ENCODE assay signal across 18 cellular contexts in the genomic region with DNA sequence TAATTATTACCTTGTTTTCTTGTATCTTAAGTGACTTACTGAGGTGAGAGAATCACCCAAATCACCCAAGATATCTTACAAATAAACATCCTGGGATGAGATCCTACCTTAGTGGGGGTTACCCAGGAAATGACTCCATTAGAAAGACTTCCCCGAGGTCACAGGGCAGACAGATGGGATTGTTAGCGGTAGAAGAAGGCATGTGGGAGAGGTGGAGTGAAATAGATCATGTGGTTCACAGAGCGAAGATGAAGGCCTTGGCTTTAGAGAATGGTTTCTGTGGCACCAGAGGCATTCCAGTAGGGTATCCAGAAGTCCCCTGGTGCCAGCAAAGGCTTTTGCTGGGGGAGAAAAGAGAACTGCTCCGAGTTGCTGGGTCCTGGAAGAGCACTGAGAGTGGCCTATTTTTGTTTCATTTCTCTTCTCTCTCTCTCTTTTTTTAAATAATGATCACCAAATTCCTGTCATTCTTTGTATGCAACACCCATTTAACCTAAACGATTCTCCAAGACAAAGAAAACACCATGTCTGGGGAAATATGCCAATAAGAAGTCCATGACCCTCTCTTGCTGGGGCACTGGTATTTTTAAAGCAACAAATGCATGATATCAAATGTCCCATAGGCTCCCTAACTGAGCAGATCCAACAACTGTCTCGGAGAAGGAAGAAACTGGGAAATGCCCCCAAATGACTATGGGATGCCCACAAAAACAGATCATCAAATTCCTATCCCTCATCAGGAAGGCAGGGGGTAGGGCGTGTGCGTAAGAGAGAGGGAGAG.
DNase-seq lines count a peak whose midpoint lies in the region; ATAC-seq and TF ChIP-seq lines count a peak whose summit lies in the region.
"Had no signal": no experiment of that assay in that cellular context is flagged by ENCODE, and none has a peak within 500 bp of the region (broad histone marks: within the 10 kb centered on the region; RNA-seq: fewer than 3 reads in every experiment).

No MANE protein-coding gene starts in this region.

- no peaks in the 10 kb centered on the region for H3K36me3 ChIP-seq in brain microvascular endothelial cell (replicated peaks)
- H3K36me3 ChIP-seq: neutrophil, stomach had no signal

- H3K27me3 ChIP-seq in brain microvascular endothelial cell (replicated peaks): no peaks in the 10 kb centered on the region
- H3K27me3 ChIP-seq: neutrophil, stomach had no signal

- DNase-seq in ACHN (peak; percentile 41), HS-27A (ENCODE audit: low read depth) (peak; percentile 80), brain microvascular endothelial cell (peak; percentile 89), kidney glomerular epithelial cell (lab: John Stamatoyannopoulos, UW) (peak; percentile 99), activated gamma-delta T cell (lab: John Stamatoyannopoulos, UW) (no peak)
- DNase-seq: DMS153, erythroblast, KBM-7, NCI-H1436, PC-3, stomach, T-helper 1 cell had no signal

- no peak for ATAC-seq in HG03280 (IDR thresholded peaks at IDR 0.05; ENCODE audit: unreplicated experiment)
- ATAC-seq in HG03135 (IDR thresholded peaks at IDR 0.05; ENCODE audit: unreplicated experiment): no peak
- ATAC-seq in GM21723 (IDR thresholded peaks at IDR 0.05; ENCODE audit: unreplicated experiment): no peak
- ATAC-seq: PC-3 had no signal

- no peak overlapping the region for H3K4me3 ChIP-seq in brain microvascular endothelial cell (ENCODE audit: low read depth, low read length)
- H3K4me3 ChIP-seq: lung, smooth muscle cell, stomach had no signal

- no peak for TF ChIP-seq CTCF in brain microvascular endothelial cell (IDR thresholded peaks at IDR 0.05; ENCODE audit: low read depth, low read length, missing control alignments)

- peak overlapping the region; percentile 96 for H3K27ac ChIP-seq in brain microvascular endothelial cell
- H3K27ac ChIP-seq: neutrophil, stomach had no signal

- in situ Hi-C loops in ACHN (cut with HindIII; ENCODE audit: low pct_ligation_motif_present, low pct_unique_long_range_greater_than_20kb, low sequenced_read_pairs): no loop called here
- in situ Hi-C loops in brain microvascular endothelial cell (cut with HindIII; ENCODE audit: low pct_ligation_motif_present, low sequenced_read_pairs): no loop called here
